35 cellular contexts compared by ENCODE assay signal in the genomic region with DNA sequence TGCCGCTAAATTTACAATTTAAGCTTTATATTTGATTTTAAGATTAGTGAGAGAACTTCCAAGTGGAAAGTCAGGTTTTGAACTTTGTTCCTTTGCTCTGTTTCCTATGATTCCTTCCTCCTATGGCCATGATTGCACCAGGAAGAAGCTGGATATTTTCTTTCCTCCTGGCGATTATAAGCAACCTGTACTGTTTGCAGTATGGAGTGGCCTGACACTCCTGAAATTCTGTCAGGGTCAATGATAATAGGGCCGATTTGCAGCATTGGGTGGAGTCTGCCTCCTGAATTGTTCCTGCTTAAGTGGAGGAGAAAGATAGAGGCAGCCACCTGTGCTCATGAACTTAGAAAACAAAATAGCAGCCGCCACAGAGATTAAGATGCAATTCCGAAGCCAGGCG. TPM values are rescaled to one million over a fixed set of nuclear protein-coding genes. Genes with fewer than 3 reads are reported as not detected.
"Had no signal": no experiment of that assay in that cellular context is flagged by ENCODE, and none has a peak within 500 bp of the region (broad histone marks: within the 10 kb centered on the region; RNA-seq: fewer than 3 reads in every experiment).

No MANE protein-coding gene starts in this region.

- H3K4me3 ChIP-seq: neural progenitor cell, upper lobe of left lung, vagina had no signal

- H3K9me3 Mint-ChIP-seq: activated CD4-positive, alpha-beta memory T cell treated with anti-CD3 and anti-CD28 coated beads, Interleukin-2, amount 10 ng/mL, durations not matched to agents 7 days and 5 days; activated CD4-positive, alpha-beta T cell treated with anti-CD3 and anti-CD28 coated beads, Interleukin-2, amount 10 ng/mL, durations not matched to agents 7 days and 5 days; activated T-cell treated with anti-CD3 and anti-CD28 coated beads, Interleukin-2, amount 50 U/mL, for 4 hours; activated T-helper 17 cell treated with anti-CD3 and anti-CD28 coated beads, Interleukin-2, amount 50 U/mL, for 72 hours; dendritic cell treated with granulocyte-macrophage colony-stimulating factor and Interleukin-4, amounts not matched to agents 40 ng/mL and 50 ng/mL, for 4 days; endodermal cell; immature natural killer cell; mesothelial cell of epicardium; natural killer cell; neural progenitor cell; stimulated activated effector memory CD8-positive, alpha-beta T cell treated with anti-CD3 and anti-CD28 coated beads, Interleukin-12 subunit alpha, Interleukin-12 subunit beta, amount 100 ng/mL, for 72 hours; stimulated activated naive CD8-positive, alpha-beta T cell treated with anti-CD3 and anti-CD28 coated beads, Interleukin-15, Interleukin-2, amounts not matched to agents 100 ng/mL and 50 ng/mL, for 24 hours had no signal

- H3K27me3 ChIP-seq: neural progenitor cell, upper lobe of left lung, vagina had no signal

- H3K27ac Mint-ChIP-seq: activated CD4-positive, alpha-beta memory T cell treated with anti-CD3 and anti-CD28 coated beads, Interleukin-2, amount 10 ng/mL, durations not matched to agents 7 days and 5 days; activated CD4-positive, alpha-beta T cell treated with anti-CD3 and anti-CD28 coated beads, Interleukin-2, amount 10 ng/mL, durations not matched to agents 7 days and 5 days; activated T-helper 17 cell treated with anti-CD3 and anti-CD28 coated beads, Interleukin-2, amount 50 U/mL, for 72 hours; dendritic cell treated with granulocyte-macrophage colony-stimulating factor and Interleukin-4, amounts not matched to agents 40 ng/mL and 50 ng/mL, for 4 days; endodermal cell; immature natural killer cell; mesothelial cell of epicardium; natural killer cell; neural progenitor cell; stimulated activated effector memory CD8-positive, alpha-beta T cell treated with anti-CD3 and anti-CD28 coated beads, Interleukin-12 subunit alpha, Interleukin-12 subunit beta, amount 100 ng/mL, for 72 hours; stimulated activated naive CD8-positive, alpha-beta T cell treated with anti-CD3 and anti-CD28 coated beads, Interleukin-15, Interleukin-2, amounts not matched to agents 100 ng/mL and 50 ng/mL, for 24 hours; T-helper 17 cell had no signal

- H3K9me3 ChIP-seq: upper lobe of left lung, vagina had no signal

- H3K4me3 Mint-ChIP-seq: activated CD4-positive, alpha-beta memory T cell treated with anti-CD3 and anti-CD28 coated beads, Interleukin-2, amount 10 ng/mL, durations not matched to agents 7 days and 5 days; activated CD4-positive, alpha-beta T cell treated with anti-CD3 and anti-CD28 coated beads, Interleukin-2, amount 10 ng/mL, durations not matched to agents 7 days and 5 days; activated T-cell treated with anti-CD3 and anti-CD28 coated beads, Interleukin-2, amount 50 U/mL, for 4 hours; activated T-helper 17 cell treated with anti-CD3 and anti-CD28 coated beads, Interleukin-2, amount 50 U/mL, for 72 hours; dendritic cell treated with granulocyte-macrophage colony-stimulating factor and Interleukin-4, amounts not matched to agents 40 ng/mL and 50 ng/mL, for 4 days; endodermal cell; immature natural killer cell; mesothelial cell of epicardium; natural killer cell; neural progenitor cell; stimulated activated effector memory CD8-positive, alpha-beta T cell treated with anti-CD3 and anti-CD28 coated beads, Interleukin-12 subunit alpha, Interleukin-12 subunit beta, amount 100 ng/mL, for 72 hours; stimulated activated naive CD8-positive, alpha-beta T cell treated with anti-CD3 and anti-CD28 coated beads, Interleukin-15, Interleukin-2, amounts not matched to agents 100 ng/mL and 50 ng/mL, for 24 hours; T-helper 17 cell had no signal

- H3K27me3 Mint-ChIP-seq: activated CD4-positive, alpha-beta T cell treated with anti-CD3 and anti-CD28 coated beads, Interleukin-2, amount 10 ng/mL, durations not matched to agents 7 days and 5 days; dendritic cell treated with granulocyte-macrophage colony-stimulating factor and Interleukin-4, amounts not matched to agents 40 ng/mL and 50 ng/mL, for 4 days; stimulated activated naive CD8-positive, alpha-beta T cell treated with anti-CD3 and anti-CD28 coated beads, Interleukin-15, Interleukin-2, amounts not matched to agents 100 ng/mL and 50 ng/mL, for 24 hours had no signal

- H3K4me1 Mint-ChIP-seq: activated CD4-positive, alpha-beta memory T cell treated with anti-CD3 and anti-CD28 coated beads, Interleukin-2, amount 10 ng/mL, durations not matched to agents 7 days and 5 days; activated CD4-positive, alpha-beta T cell treated with anti-CD3 and anti-CD28 coated beads, Interleukin-2, amount 10 ng/mL, durations not matched to agents 7 days and 5 days; activated T-helper 17 cell treated with anti-CD3 and anti-CD28 coated beads, Interleukin-2, amount 50 U/mL, for 72 hours; immature natural killer cell; mesothelial cell of epicardium; natural killer cell; stimulated activated effector memory CD8-positive, alpha-beta T cell treated with anti-CD3 and anti-CD28 coated beads, Interleukin-12 subunit alpha, Interleukin-12 subunit beta, amount 100 ng/mL, for 72 hours had no signal

- ATAC-seq: activated T-cell treated with anti-CD3 and anti-CD28 coated beads, Interleukin-2, amount 50 U/mL, for 4 hours; activated T-helper 17 cell treated with anti-CD3 and anti-CD28 coated beads, Interleukin-2, amount 50 U/mL, for 72 hours; esophagus mucosa; natural killer cell; right cardiac atrium; stimulated activated effector memory CD8-positive, alpha-beta T cell treated with anti-CD3 and anti-CD28 coated beads, Interleukin-12 subunit alpha, Interleukin-12 subunit beta, amount 100 ng/mL, for 72 hours; T-helper 17 cell had no signal

- FAIRE-seq: astrocyte, kidney had no signal

- H3K36me3 ChIP-seq: neural progenitor cell, upper lobe of left lung, vagina, WERI-Rb-1 had no signal

- H3K9ac ChIP-seq: neural progenitor cell had no signal

- DNase-seq: activated CD4-positive, alpha-beta memory T cell treated with anti-CD3 and anti-CD28 coated beads, Interleukin-2, amount 10 ng/mL, durations not matched to agents 7 days and 5 days; activated CD4-positive, alpha-beta T cell treated with anti-CD3 and anti-CD28 coated beads, Interleukin-2, amount 10 ng/mL, durations not matched to agents 7 days and 5 days; activated CD4-positive, CD25-positive, alpha-beta regulatory T cell treated with anti-CD3 and anti-CD28 coated beads, Interleukin-2, amount 50 U/mL, for 72 hours; activated gamma-delta T cell treated with Interleukin-2 at 50 U/mL for 16 hours; activated naive CD4-positive, alpha-beta T cell treated with anti-CD3 and anti-CD28 coated beads, Interleukin-2, amount 50 U/mL, for 16 hours; activated T-cell treated with anti-CD3 and anti-CD28 coated beads, Interleukin-2, amount 50 U/mL, for 4 hours; amniotic stem cell; central memory CD4-positive, alpha-beta T cell; endodermal cell; foreskin fibroblast; head of caudate nucleus; hypothalamus; immature natural killer cell; kidney; natural killer cell; posterior cingulate gyrus; right cardiac atrium; stimulated activated CD4-positive, alpha-beta T cell treated with anti-CD3 and anti-CD28 coated beads, Interleukin-4, amount 100 ng/mL, for 24 hours; substantia nigra; T-helper 17 cell; T1000; upper lobe of left lung; WERI-Rb-1 had no signal

- H3K36me3 Mint-ChIP-seq: immature natural killer cell; mesothelial cell of epicardium; natural killer cell; neural progenitor cell; stimulated activated effector memory CD8-positive, alpha-beta T cell treated with anti-CD3 and anti-CD28 coated beads, Interleukin-12 subunit alpha, Interleukin-12 subunit beta, amount 100 ng/mL, for 72 hours had no signal

- H3K27ac ChIP-seq: neural progenitor cell, upper lobe of left lung, vagina, WERI-Rb-1 had no signal

- H3K4me1 ChIP-seq: upper lobe of left lung, vagina had no signal

RNA-seq across cellular contexts. Expression of a gene that starts 9.7 kb away (rescaled TPM):
- total RNA-seq: activated CD4-positive, alpha-beta memory T cell treated with anti-CD3 and anti-CD28 coated beads, Interleukin-2, amount 10 ng/mL, durations not matched to agents 7 days and 5 days; activated CD4-positive, alpha-beta T cell treated with anti-CD3 and anti-CD28 coated beads, Interleukin-2, amount 10 ng/mL, durations not matched to agents 7 days and 5 days; activated T-cell treated with anti-CD3 and anti-CD28 coated beads, Interleukin-2, amount 50 U/mL, for 4 hours; activated T-helper 17 cell treated with anti-CD3 and anti-CD28 coated beads, Interleukin-2, amount 50 U/mL, for 72 hours; astrocyte; endodermal cell; esophagus mucosa; kidney; lower leg skin; mesothelial cell of epicardium; natural killer cell; omental fat pad; right cardiac atrium; skeletal muscle tissue; T-helper 17 cell; upper lobe of left lung; vagina had no signal
- polyA plus RNA-seq: right cardiac atrium had no signal
